Comparison of ENCODE assay signal across 21 cellular contexts in the genomic region with DNA sequence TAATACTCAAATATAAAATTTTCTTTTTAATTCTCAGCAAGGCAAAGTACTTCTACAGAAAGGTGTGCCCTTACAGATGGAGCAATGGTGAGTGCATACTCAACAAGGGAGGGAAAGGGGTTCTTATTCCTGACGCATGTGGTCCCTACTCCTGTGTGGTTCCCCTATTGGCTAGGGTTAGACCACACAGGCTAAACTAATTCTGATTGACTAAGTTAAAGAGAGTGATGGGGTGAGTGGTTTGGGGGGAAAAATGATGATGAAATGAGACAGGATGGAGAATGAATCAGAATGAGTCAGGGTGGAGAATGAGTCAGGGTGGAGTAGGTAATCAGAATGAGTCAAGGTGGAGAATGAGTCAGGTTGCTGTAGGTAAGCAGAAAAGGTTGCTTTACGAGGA. TPM values are rescaled to one million over a fixed set of nuclear protein-coding genes. Genes with fewer than 3 reads are reported as not detected.
DNase-seq lines count a peak whose midpoint lies in the region; ATAC-seq and TF ChIP-seq lines count a peak whose summit lies in the region.
"Had no signal": no experiment of that assay in that cellular context is flagged by ENCODE, and none has a peak within 500 bp of the region (broad histone marks: within the 10 kb centered on the region; RNA-seq: fewer than 3 reads in every experiment).

No MANE protein-coding gene starts in this region.

- peaks cover 16% of the 10 kb centered on the region for H3K9me3 Mint-ChIP-seq in activated naive CD4-positive, alpha-beta T cell treated with anti-CD3 and anti-CD28 coated beads, Interleukin-2, amount 50 U/mL, for 24 hours
- H3K9me3 Mint-ChIP-seq in activated naive CD8-positive, alpha-beta T cell treated with anti-CD3 and anti-CD28 coated beads for 36 hours, result peaks cover 32% of the 10 kb centered on the region

- no peak overlapping the region for H3K4me2 ChIP-seq in smooth muscle cell

- no peaks in the 10 kb centered on the region for H4K20me1 ChIP-seq in smooth muscle cell (ENCODE audit: low read depth)

- H3K27ac Mint-ChIP-seq in activated naive CD4-positive, alpha-beta T cell treated with anti-CD3 and anti-CD28 coated beads, Interleukin-2, amount 50 U/mL, for 24 hours, result peak overlapping the region; percentile 27
- H3K27ac Mint-ChIP-seq in activated naive CD8-positive, alpha-beta T cell treated with anti-CD3 and anti-CD28 coated beads for 36 hours, result peak overlapping the region; percentile 66
- H3K27ac Mint-ChIP-seq: endodermal cell; naive thymus-derived CD4-positive, alpha-beta T cell had no signal

- H3K9ac ChIP-seq in smooth muscle cell (ENCODE audit: low read depth), result no peak overlapping the region

- no peak for TF ChIP-seq CTCF in smooth muscle cell (IDR thresholded peaks at IDR 0.05; ENCODE audit: borderline replicate concordance, insufficient read depth, poor library complexity, severe bottlenecking)

- H3K4me3 ChIP-seq in smooth muscle cell, result no peak overlapping the region
- H3K4me3 ChIP-seq: adrenal gland, lower lobe of right lung, spleen had no signal

- no peak overlapping the region for H2AFZ ChIP-seq in smooth muscle cell (ENCODE audit: low read depth)

- H3K27me3 Mint-ChIP-seq in activated naive CD4-positive, alpha-beta T cell treated with anti-CD3 and anti-CD28 coated beads, Interleukin-2, amount 50 U/mL, for 24 hours, result peaks cover 22% of the 10 kb centered on the region
- peaks cover 10% of the 10 kb centered on the region for H3K27me3 Mint-ChIP-seq in activated naive CD8-positive, alpha-beta T cell treated with anti-CD3 and anti-CD28 coated beads for 36 hours

- H3K36me3 ChIP-seq in smooth muscle cell (ENCODE audit: low read depth), result no peaks in the 10 kb centered on the region
- H3K36me3 ChIP-seq: adrenal gland, lower lobe of right lung, spleen had no signal

- H3K4me3 Mint-ChIP-seq in activated naive CD4-positive, alpha-beta T cell treated with anti-CD3 and anti-CD28 coated beads, Interleukin-2, amount 50 U/mL, for 24 hours, result no peak overlapping the region
- no peak overlapping the region for H3K4me3 Mint-ChIP-seq in activated naive CD8-positive, alpha-beta T cell treated with anti-CD3 and anti-CD28 coated beads for 36 hours
- H3K4me3 Mint-ChIP-seq: endodermal cell; naive thymus-derived CD4-positive, alpha-beta T cell had no signal

- no peaks in the 10 kb centered on the region for H3K79me2 ChIP-seq in smooth muscle cell (ENCODE audit: low read depth)

- no peaks in the 10 kb centered on the region for H3F3A ChIP-seq in smooth muscle cell (ENCODE audit: low read depth)

- peaks cover 17% of the 10 kb centered on the region for H3K36me3 Mint-ChIP-seq in activated naive CD4-positive, alpha-beta T cell treated with anti-CD3 and anti-CD28 coated beads, Interleukin-2, amount 50 U/mL, for 24 hours
- peaks cover 22% of the 10 kb centered on the region for H3K36me3 Mint-ChIP-seq in activated naive CD8-positive, alpha-beta T cell treated with anti-CD3 and anti-CD28 coated beads for 36 hours

- H3K4me1 Mint-ChIP-seq in activated naive CD4-positive, alpha-beta T cell treated with anti-CD3 and anti-CD28 coated beads, Interleukin-2, amount 50 U/mL, for 24 hours, result peaks cover 10% of the 10 kb centered on the region
- peaks cover 5% of the 10 kb centered on the region for H3K4me1 Mint-ChIP-seq in activated naive CD8-positive, alpha-beta T cell treated with anti-CD3 and anti-CD28 coated beads for 36 hours

- WGBS in smooth muscle cell (ENCODE audit: low lambda C conversion rate), result 87% methylated on average over 2 of the region's 2 CpGs

- no peaks in the 10 kb centered on the region for H3K27me3 ChIP-seq in smooth muscle cell (ENCODE audit: low read depth)
- H3K27me3 ChIP-seq: adrenal gland had no signal

- H3K27ac ChIP-seq in smooth muscle cell (ENCODE audit: low read depth), result peak overlapping the region; percentile 80
- H3K27ac ChIP-seq: adrenal gland, HL-60, lower lobe of right lung, spleen had no signal

- ATAC-seq in HG03159 (IDR thresholded peaks at IDR 0.05; ENCODE audit: unreplicated experiment) (no peak), HG03457 (IDR thresholded peaks at IDR 0.05; ENCODE audit: unreplicated experiment) (no peak)
- ATAC-seq: lower lobe of right lung; naive thymus-derived CD4-positive, alpha-beta T cell; SK-N-SH treated with all-trans-retinoic acid at 6 μM for 48 hours had no signal

- no peaks in the 10 kb centered on the region for H3K4me1 ChIP-seq in smooth muscle cell (ENCODE audit: low read depth)
- H3K4me1 ChIP-seq: adrenal gland, lower lobe of right lung, spleen had no signal

- DNase-seq in activated naive CD4-positive, alpha-beta T cell treated with anti-CD3 and anti-CD28 coated beads, Interleukin-2, amount 50 U/mL, for 16 hours, result no peak
- DNase-seq in LHCN-M2 (ENCODE audit: low read depth) (peak; percentile 12), smooth muscle cell (lab: John Stamatoyannopoulos, UW; ENCODE audit: unreplicated experiment) (no peak), DMS 273 (lab: John Stamatoyannopoulos, UW; ENCODE audit: unreplicated experiment) (no peak)
- peak; percentile 24 for DNase-seq in activated naive CD8-positive, alpha-beta T cell treated with anti-CD3 and anti-CD28 coated beads for 36 hours
- DNase-seq: adrenal gland; AML-193; DMS153; endodermal cell; Karpas-422; lower lobe of right lung; naive thymus-derived CD4-positive, alpha-beta T cell; NCI-H1930; NCI-H510A; spleen; substantia nigra had no signal

- no peaks in the 10 kb centered on the region for H3K9me3 ChIP-seq in smooth muscle cell (replicated peaks; ENCODE audit: low read depth)
- H3K9me3 ChIP-seq: adrenal gland had no signal

RNA-seq across cellular contexts. Expression of a gene that starts 22.9 kb away (rescaled TPM):
- total RNA-seq in LHCN-M2 (2014; rRNA removed), result 10.3 and 17.6 TPM in 2 replicates
- 22.4 TPM for polyA plus RNA-seq in LHCN-M2 (2012)
- 10 to 100 TPM; 58.4 to 60.2 TPM for total RNA-seq in activated naive CD8-positive, alpha-beta T cell treated with anti-CD3 and anti-CD28 coated beads for 36 hours
- 94.0 and 147 TPM in 2 replicates for total RNA-seq in smooth muscle cell
- polyA plus RNA-seq in smooth muscle cell, result 40.0 and 51.8 TPM in 2 replicates

Comparison
In these comparisons a context has a peak if more than half of its experiments do, and no peak if none do; other contexts are left out.
1. DNase-seq: peak in LHCN-M2 (single experiment) and activated naive CD8-positive, alpha-beta T cell treated with anti-CD3 and anti-CD28 coated beads for 36 hours (single experiment); none in activated naive CD4-positive, alpha-beta T cell treated with anti-CD3 and anti-CD28 coated beads, Interleukin-2, amount 50 U/mL, for 16 hours (single experiment), smooth muscle cell (single experiment) and DMS 273 (single experiment).